In the genomic region with DNA sequence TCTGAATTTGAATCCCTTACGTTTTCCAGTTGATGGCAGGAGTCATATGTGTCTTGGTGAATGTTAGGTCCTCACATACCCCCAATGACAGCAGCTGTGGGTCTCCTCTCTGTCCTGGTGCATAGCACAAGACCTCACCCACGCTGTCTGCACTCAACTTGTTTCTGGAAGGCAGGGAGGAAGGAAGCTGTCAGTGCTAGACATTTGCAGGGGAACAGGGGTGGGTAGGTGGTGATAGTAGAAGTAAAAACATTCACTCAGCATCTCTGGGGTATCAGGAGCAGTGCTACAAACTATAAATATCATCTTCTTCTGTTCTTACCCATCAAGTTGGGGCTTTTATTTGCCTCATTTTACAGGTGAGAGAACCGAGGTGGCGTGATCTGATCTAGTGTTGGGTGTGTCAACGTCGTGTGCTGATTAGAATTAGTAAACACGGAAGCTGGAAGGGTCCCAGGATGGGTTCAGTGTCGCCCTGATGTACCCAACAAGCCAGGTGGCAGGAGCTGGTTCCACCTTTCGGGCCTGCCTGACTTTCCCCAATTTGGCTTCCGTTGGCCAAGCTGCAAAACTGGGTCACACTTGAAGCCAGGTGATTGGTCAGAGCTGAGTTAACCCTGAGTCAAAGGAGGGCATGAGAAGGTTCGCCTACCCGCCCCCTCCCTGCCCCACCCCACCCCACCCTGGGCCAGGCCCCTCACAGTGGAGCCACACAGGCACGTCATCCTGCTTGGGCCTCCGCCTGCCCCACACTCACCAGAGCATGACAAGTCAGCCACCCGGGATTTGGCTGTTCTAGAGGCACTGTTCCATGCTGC, we compare ENCODE assay signal across 8 cellular contexts. TPM values are rescaled to one million over a fixed set of nuclear protein-coding genes. Genes with fewer than 3 reads are reported as not detected.
DNase-seq lines count a peak whose midpoint lies in the region; ATAC-seq and TF ChIP-seq lines count a peak whose summit lies in the region.

No MANE protein-coding gene starts in this region.

- no peak overlapping the region for H3K27ac Mint-ChIP-seq in activated CD4-positive, alpha-beta memory T cell treated with anti-CD3 and anti-CD28 coated beads for 36 hours

- H2AFZ ChIP-seq in PC-3 (ENCODE audit: low read length) = no peak overlapping the region

- TF ChIP-seq POLR2A in right lobe of liver (IDR thresholded peaks at IDR 0.05) = no peak

- POLR2A ChIA-PET in PC-3 (lab: Charles Lee; ENCODE audit: unreplicated experiment) = interaction anchor here (0.6 kb wide), 2 partner anchors 77 to 1068 kb away, joined by 6 to 8 read pairs; no protein-coding TSS in a partner anchor
- POLR2A ChIA-PET in activated CD4-positive, alpha-beta memory T cell treated with anti-CD3 and anti-CD28 coated beads for 36 hours (lab: Charles Lee) = interaction anchor here (1.3 kb wide), 1 partner anchor 79 kb away, joined by 4 read pairs; the partner anchor contains the start of gene DUSP1

- H4K20me1 ChIP-seq in PC-3 (ENCODE audit: low read length) = peaks cover 3% of the 10 kb centered on the region; the same call in 1 of the 2 replicates

- H3K9ac ChIP-seq in PC-3 (ENCODE audit: low read length) = no peak overlapping the region

- peaks cover 91% of the 10 kb centered on the region for H3K79me2 ChIP-seq in PC-3 (ENCODE audit: low read length)

- no peaks in the 10 kb centered on the region for H3F3A ChIP-seq in PC-3 (ENCODE audit: low read length, unreplicated experiment)

- ATAC-seq in GM21619 (IDR thresholded peaks at IDR 0.05; ENCODE audit: unreplicated experiment) (peak; percentile 52), PC-3 (peak; percentile 70), right lobe of liver (peak in 2 of 4 donors; percentile 1 to 39)

- 23% methylated on average over 12 of the region's 15 CpGs for WGBS in right lobe of liver (ENCODE audit: insufficient coverage, low coverage, low lambda C conversion rate, missing lambda C conversion rate)

- no peaks in the 10 kb centered on the region; the same call in 1 of the 2 replicates for H3K36me3 ChIP-seq in PC-3 (ENCODE audit: low read depth, low read length)
- H3K36me3 ChIP-seq in right lobe of liver = no peaks in the 10 kb centered on the region

- TF ChIP-seq CTCF in PC-3 (conservative IDR thresholded peaks at IDR 0.05; ENCODE audit: low read depth, low read length) (no peak), right lobe of liver (IDR thresholded peaks at IDR 0.05) (no peak)

- CTCF ChIA-PET in PC-3 (lab: Charles Lee) = interaction anchor here (0.6 kb wide), 1 partner anchor 1135 kb away, joined by 3 read pairs; no protein-coding TSS in a partner anchor
- CTCF ChIA-PET in activated CD4-positive, alpha-beta memory T cell treated with anti-CD3 and anti-CD28 coated beads for 36 hours (lab: Charles Lee) = interaction anchor here (1.0 kb wide), 1 partner anchor 61 kb away, joined by 5 read pairs; no protein-coding TSS in a partner anchor

- peaks cover 25% of the 10 kb centered on the region for H3K4me1 Mint-ChIP-seq in activated CD4-positive, alpha-beta memory T cell treated with anti-CD3 and anti-CD28 coated beads for 36 hours (ENCODE audit: low read depth)

- no peaks in the 10 kb centered on the region for H3K9me3 Mint-ChIP-seq in activated CD4-positive, alpha-beta memory T cell treated with anti-CD3 and anti-CD28 coated beads for 36 hours

- no peaks in the 10 kb centered on the region for H3K27me3 Mint-ChIP-seq in activated CD4-positive, alpha-beta memory T cell treated with anti-CD3 and anti-CD28 coated beads for 36 hours

- H3K27ac ChIP-seq in PC-3 (ENCODE audit: low read length) (peak overlapping the region; percentile 44), right lobe of liver (peak overlapping the region; percentile 31 to 92 (median 59))

- H3K27me3 ChIP-seq in PC-3 (ENCODE audit: low read length) = no peaks in the 10 kb centered on the region
- no peaks in the 10 kb centered on the region for H3K27me3 ChIP-seq in right lobe of liver

- H3K9me3 ChIP-seq in PC-3 (ENCODE audit: low read length) (no peaks in the 10 kb centered on the region), right lobe of liver (no peaks in the 10 kb centered on the region)

- BruUV-seq in PC-3 (replicated peaks; lab: Mats Ljungman, UMichigan) = TSS peak; percentile 88

- DNase-seq in D341Med (ENCODE audit: low spot score) = peak; percentile 49
- DNase-seq in PC-3 = peak; percentile 16
- peak in 2 of 3 donors; percentile 69 to 72 for DNase-seq in right lobe of liver
- no peak for DNase-seq in NOMO-1 treated with dmso at 0.1 percent for 144 hours (lab: John Stamatoyannopoulos, UW; ENCODE audit: unreplicated experiment)
- DNase-seq in activated CD4-positive, alpha-beta memory T cell treated with anti-CD3 and anti-CD28 coated beads for 36 hours = no peak
- no peak for DNase-seq in HuH-7.5 (ENCODE audit: low spot score)
- DNase-seq in activated CD4-positive, alpha-beta T cell treated with anti-CD3 and anti-CD28 coated beads for 4 hours = no peak

- intact Hi-C loops in PC-3 (cut with micrococcal nuclease) (no loop called here), right lobe of liver (cut with DNase I) (loop anchor here in 1 of 2 donors (5.0 to 10.0 kb wide), 2 partner anchors 55 to 73 kb away; no protein-coding TSS in a partner anchor)
- intact Hi-C loops in activated CD4-positive, alpha-beta memory T cell treated with anti-CD3 and anti-CD28 coated beads for 36 hours (cut with micrococcal nuclease) = loop anchor here (5.0 kb wide), 1 partner anchor 78 kb away; the partner anchor contains the start of gene DUSP1

- no peaks in the 10 kb centered on the region for H3K36me3 Mint-ChIP-seq in activated CD4-positive, alpha-beta memory T cell treated with anti-CD3 and anti-CD28 coated beads for 36 hours

- H3K4me2 ChIP-seq in PC-3 (ENCODE audit: low read length) = no peak overlapping the region

- H3K4me3 Mint-ChIP-seq in activated CD4-positive, alpha-beta memory T cell treated with anti-CD3 and anti-CD28 coated beads for 36 hours = no peak overlapping the region

- H3K4me1 ChIP-seq in PC-3 (ENCODE audit: insufficient read depth, low read length) = 0 out of 2 replicates have a peak, but pooled peaks cover 7% of the 10 kb centered on the region
- H3K4me1 ChIP-seq in right lobe of liver = peaks cover 0 to 60% (median 26%) of the 10 kb centered on the region in 4 donors

- no peaks in the 10 kb centered on the region for H3K9me2 ChIP-seq in PC-3 (replicated peaks; ENCODE audit: low read length)

- H3K4me3 ChIP-seq in PC-3 (ENCODE audit: low read length) (no peak overlapping the region), right lobe of liver (no peak overlapping the region)

RNA-seq across cellular contexts. Expression of gene ERGIC1, which starts 15.8 kb away (rescaled TPM):
- total RNA-seq in PC-3 (2014; rRNA removed) (124 and 148 TPM in 2 replicates), right lobe of liver (100 to 1,000 TPM; 103 to 264 (median 154) TPM)
- total RNA-seq in activated CD4-positive, alpha-beta memory T cell treated with anti-CD3 and anti-CD28 coated beads for 36 hours = 10 to 100 TPM; 41.9 to 42.7 TPM

Comparison
In these comparisons a context has a peak if more than half of its experiments do, and no peak if none do; other contexts are left out.
1. DNase-seq: peak in D341Med (single experiment), PC-3 (single experiment) and right lobe of liver (2 of 3); none in NOMO-1 treated with dmso at 0.1 percent for 144 hours (single experiment), activated CD4-positive, alpha-beta memory T cell treated with anti-CD3 and anti-CD28 coated beads for 36 hours (single experiment), HuH-7.5 (single experiment) and activated CD4-positive, alpha-beta T cell treated with anti-CD3 and anti-CD28 coated beads for 4 hours (0 of 2).